In the genomic region with DNA sequence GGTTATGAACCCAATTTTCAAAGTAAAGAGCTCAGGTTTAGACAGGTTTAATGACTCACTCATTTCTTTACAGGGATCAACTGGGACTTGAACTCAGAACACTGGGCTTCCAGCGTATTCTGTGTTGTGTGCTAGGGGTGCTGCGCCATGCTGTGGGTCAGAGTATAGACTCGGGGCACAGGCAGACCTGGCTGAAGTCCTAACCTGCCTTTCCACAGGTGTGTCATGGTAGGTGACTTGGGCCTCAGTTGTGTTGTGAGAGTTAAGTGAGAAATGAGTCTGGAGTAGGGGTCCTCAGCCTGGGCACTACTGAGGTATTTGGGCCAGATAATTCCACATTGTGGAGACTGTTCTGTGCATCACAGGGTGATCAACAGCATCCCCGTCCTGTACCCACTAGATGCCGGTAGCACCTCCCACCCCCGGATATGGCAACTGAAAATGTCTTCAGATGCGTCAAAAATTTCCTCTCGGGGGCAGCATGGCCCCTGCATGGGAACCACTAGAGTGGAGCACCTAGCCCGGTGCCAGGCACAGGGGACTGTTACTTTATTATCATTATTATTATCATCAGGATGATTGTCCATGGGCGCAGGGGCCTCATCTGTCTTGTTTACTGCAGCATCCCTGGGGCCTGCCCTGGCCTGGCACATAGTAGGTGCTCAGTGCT, we compare ENCODE assay signal across 1 cellular context.
TF ChIP-seq lines count a peak whose summit lies in the region.

No MANE protein-coding gene starts in this region.

TF ChIP-seq in K562, 482 proteins besides CTCF, POLR2A, EP300 and RAD21:
- TF ChIP-seq EWSR1 (IDR thresholded peaks at IDR 0.05; ENCODE audit: borderline replicate concordance, low read depth, partially characterized antibody) (no peak), ZKSCAN1 (IDR thresholded peaks at IDR 0.05; ENCODE audit: low read depth, low read length) (0 out of 2 replicates have a peak, but pooled peaks have one; percentile 57), PCBP2 (IDR thresholded peaks at IDR 0.05; ENCODE audit: low read depth, low read length, poor library complexity, severe bottlenecking) (no peak), ETV6 (IDR thresholded peaks at IDR 0.05; ENCODE audit: borderline replicate concordance in 1 of 2, low read depth in 2 of 2, low read length in 1 of 2) (no peak), ETV6 (CRISPR knock-in tag; IDR thresholded peaks at IDR 0.05; ENCODE audit: borderline replicate concordance) (no peak), RBM17 (IDR thresholded peaks at IDR 0.05; ENCODE audit: borderline replicate concordance, low read depth, low read length) (no peak), ELF2 (CRISPR knock-in tag; IDR thresholded peaks at IDR 0.05) (0 out of 2 replicates have a peak, but pooled peaks have one; percentile 14), NFYB (IDR thresholded peaks at IDR 0.05; ENCODE audit: extremely low read depth, insufficient read length) (no peak), JUND (IDR thresholded peaks at IDR 0.05; ENCODE audit: borderline replicate concordance, low read depth, low read length) (no peak), JUND (tag; IDR thresholded peaks at IDR 0.05; ENCODE audit: borderline replicate concordance, low read depth, low read length) (0 out of 3 replicates have a peak, but pooled peaks have one; percentile 8), CHD4 (IDR thresholded peaks at IDR 0.05; ENCODE audit: insufficient read depth, insufficient replicate concordance, low read depth, low read length, poor library complexity, severe bottlenecking) (peak; percentile 70), NONO (IDR thresholded peaks at IDR 0.05; ENCODE audit: low read depth in 2 of 2, low read length in 1 of 2) (no peak), CBFA2T2 (conservative IDR thresholded peaks at IDR 0.05) (no peak), CHCHD3 (CRISPR knock-in tag; IDR thresholded peaks at IDR 0.05) (no peak), TAF9B (IDR thresholded peaks at IDR 0.05; ENCODE audit: partially characterized antibody) (no peak), GATAD2A (IDR thresholded peaks at IDR 0.05) (no peak), PHF8 (IDR thresholded peaks at IDR 0.05; ENCODE audit: borderline replicate concordance, low read length) (no peak), FOXP1 (CRISPR knock-in tag; IDR thresholded peaks at IDR 0.05) (no peak), GABPB1 (CRISPR knock-in tag; IDR thresholded peaks at IDR 0.05) (no peak), PTRF (tag; IDR thresholded peaks at IDR 0.05) (no peak), POLR2B (IDR thresholded peaks at IDR 0.05; ENCODE audit: low read depth, partially characterized antibody) (no peak)
- TF ChIP-seq, protein P1, sequence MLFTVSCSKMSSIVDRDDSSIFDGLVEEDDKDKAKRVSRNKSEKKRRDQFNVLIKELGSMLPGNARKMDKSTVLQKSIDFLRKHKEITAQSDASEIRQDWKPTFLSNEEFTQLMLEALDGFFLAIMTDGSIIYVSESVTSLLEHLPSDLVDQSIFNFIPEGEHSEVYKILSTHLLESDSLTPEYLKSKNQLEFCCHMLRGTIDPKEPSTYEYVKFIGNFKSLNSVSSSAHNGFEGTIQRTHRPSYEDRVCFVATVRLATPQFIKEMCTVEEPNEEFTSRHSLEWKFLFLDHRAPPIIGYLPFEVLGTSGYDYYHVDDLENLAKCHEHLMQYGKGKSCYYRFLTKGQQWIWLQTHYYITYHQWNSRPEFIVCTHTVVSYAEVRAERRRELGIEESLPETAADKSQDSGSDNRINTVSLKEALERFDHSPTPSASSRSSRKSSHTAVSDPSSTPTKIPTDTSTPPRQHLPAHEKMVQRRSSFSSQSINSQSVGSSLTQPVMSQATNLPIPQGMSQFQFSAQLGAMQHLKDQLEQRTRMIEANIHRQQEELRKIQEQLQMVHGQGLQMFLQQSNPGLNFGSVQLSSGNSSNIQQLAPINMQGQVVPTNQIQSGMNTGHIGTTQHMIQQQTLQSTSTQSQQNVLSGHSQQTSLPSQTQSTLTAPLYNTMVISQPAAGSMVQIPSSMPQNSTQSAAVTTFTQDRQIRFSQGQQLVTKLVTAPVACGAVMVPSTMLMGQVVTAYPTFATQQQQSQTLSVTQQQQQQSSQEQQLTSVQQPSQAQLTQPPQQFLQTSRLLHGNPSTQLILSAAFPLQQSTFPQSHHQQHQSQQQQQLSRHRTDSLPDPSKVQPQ (CRISPR knock-in tag; IDR thresholded peaks at IDR 0.05; ENCODE audit: borderline replicate concordance): no peak
- TF ChIP-seq, protein P2, sequence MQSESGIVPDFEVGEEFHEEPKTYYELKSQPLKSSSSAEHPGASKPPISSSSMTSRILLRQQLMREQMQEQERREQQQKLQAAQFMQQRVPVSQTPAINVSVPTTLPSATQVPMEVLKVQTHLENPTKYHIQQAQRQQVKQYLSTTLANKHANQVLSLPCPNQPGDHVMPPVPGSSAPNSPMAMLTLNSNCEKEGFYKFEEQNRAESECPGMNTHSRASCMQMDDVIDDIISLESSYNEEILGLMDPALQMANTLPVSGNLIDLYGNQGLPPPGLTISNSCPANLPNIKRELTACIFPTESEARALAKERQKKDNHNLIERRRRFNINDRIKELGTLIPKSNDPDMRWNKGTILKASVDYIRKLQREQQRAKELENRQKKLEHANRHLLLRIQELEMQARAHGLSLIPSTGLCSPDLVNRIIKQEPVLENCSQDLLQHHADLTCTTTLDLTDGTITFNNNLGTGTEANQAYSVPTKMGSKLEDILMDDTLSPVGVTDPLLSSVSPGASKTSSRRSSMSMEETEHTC (IDR thresholded peaks at IDR 0.05): no peak
